In genomic region chr22:40668611-40669390, GRCh38 we compare ENCODE assay signal across 9 cellular contexts. TPM values are rescaled to one million over a fixed set of nuclear protein-coding genes. Genes with fewer than 3 reads are reported as not detected.
A peak's percentile ranks its signal among the peaks of the same experiment; 100 is the strongest.
DNase-seq lines count a peak whose midpoint lies in the region; ATAC-seq and TF ChIP-seq lines count a peak whose summit lies in the region.
"Had no signal": no experiment of that assay in that cellular context is flagged by ENCODE, and none has a peak within 500 bp of the region (broad histone marks: within the 10 kb centered on the region; RNA-seq: fewer than 3 reads in every experiment).

No MANE protein-coding gene starts in this region.

- 81% methylated on average over 11 of the region's 11 CpGs for WGBS in esophagus muscularis mucosa

- TF ChIP-seq CTCF in activated CD8-positive, alpha-beta T cell treated with anti-CD3 and anti-CD28 coated beads for 36 hours (IDR thresholded peaks at IDR 0.05): no peak
- TF ChIP-seq CTCF in esophagus muscularis mucosa (IDR thresholded peaks at IDR 0.05): no peak

- no peak overlapping the region for H3K4me3 Mint-ChIP-seq in activated CD8-positive, alpha-beta T cell treated with anti-CD3 and anti-CD28 coated beads for 36 hours
- peak overlapping the region; percentile 50 to 73 for H3K4me3 Mint-ChIP-seq in stimulated activated naive CD8-positive, alpha-beta T cell treated with anti-CD3 and anti-CD28 coated beads, Interleukin-15, amount 100 ng/mL, for 72 hours

- TF ChIP-seq EP300 in esophagus muscularis mucosa (IDR thresholded peaks at IDR 0.05): no peak

- TF ChIP-seq POLR2A in esophagus muscularis mucosa (IDR thresholded peaks at IDR 0.05; ENCODE audit: low read depth): no peak

- H3K36me3 Mint-ChIP-seq in activated naive CD4-positive, alpha-beta T cell treated with anti-CD3 and anti-CD28 coated beads, Interleukin-2, amount 50 U/mL, for 72 hours: peaks cover 5 to 10% of the 10 kb centered on the region in 2 donors
- no peaks in the 10 kb centered on the region for H3K36me3 Mint-ChIP-seq in activated CD8-positive, alpha-beta T cell treated with anti-CD3 and anti-CD28 coated beads for 36 hours (ENCODE audit: low read depth)

- no peak overlapping the region for H3K4me3 ChIP-seq in esophagus muscularis mucosa

- ATAC-seq in activated naive CD4-positive, alpha-beta T cell treated with anti-CD3 and anti-CD28 coated beads, Interleukin-2, amount 50 U/mL, for 72 hours: peak; percentile 89 to 91
- ATAC-seq in activated CD8-positive, alpha-beta T cell treated with anti-CD3 and anti-CD28 coated beads for 36 hours: peak; percentile 87
- ATAC-seq in stimulated activated naive CD8-positive, alpha-beta T cell treated with anti-CD3 and anti-CD28 coated beads, Interleukin-15, amount 100 ng/mL, for 72 hours: peak; percentile 89

- H3K27ac ChIP-seq in esophagus muscularis mucosa (replicated peaks in 1 of 4): peak overlapping the region in 1 of 4 donors; percentile 36

- H3K27ac Mint-ChIP-seq in activated naive CD4-positive, alpha-beta T cell treated with anti-CD3 and anti-CD28 coated beads, Interleukin-2, amount 50 U/mL, for 72 hours: peak overlapping the region; percentile 92 to 96
- H3K27ac Mint-ChIP-seq in activated CD8-positive, alpha-beta T cell treated with anti-CD3 and anti-CD28 coated beads for 36 hours: peak overlapping the region; percentile 66
- peak overlapping the region; percentile 22 to 96 for H3K27ac Mint-ChIP-seq in stimulated activated naive CD8-positive, alpha-beta T cell treated with anti-CD3 and anti-CD28 coated beads, Interleukin-15, amount 100 ng/mL, for 72 hours

- intact Hi-C loops in activated CD8-positive, alpha-beta T cell treated with anti-CD3 and anti-CD28 coated beads for 36 hours (cut with micrococcal nuclease): no loop called here
- intact Hi-C loops in esophagus muscularis mucosa (cut with DNase I): no loop called here

- no peaks in the 10 kb centered on the region for H3K9me3 ChIP-seq in esophagus muscularis mucosa

- no peaks in the 10 kb centered on the region for H3K27me3 ChIP-seq in esophagus muscularis mucosa

- no peak for DNase-seq in activated naive CD4-positive, alpha-beta T cell treated with anti-CD3 and anti-CD28 coated beads, Interleukin-2, amount 50 U/mL, for 72 hours (ENCODE audit: low spot score in 2 of 2)
- DNase-seq in activated naive CD4-positive, alpha-beta T cell treated with anti-CD3 and anti-CD28 coated beads, Interleukin-2, amount 50 U/mL, for 16 hours: no peak
- DNase-seq in activated CD8-positive, alpha-beta T cell treated with anti-CD3 and anti-CD28 coated beads for 36 hours: peak; percentile 33
- DNase-seq in foreskin melanocyte (peak; percentile 100), NOMO-1 treated with dmso at 0.1 percent for 144 hours (lab: John Stamatoyannopoulos, UW; ENCODE audit: unreplicated experiment) (no peak), esophagus muscularis mucosa (ENCODE audit: extremely low spot score) (no peak), NCI-H187 (lab: John Stamatoyannopoulos, UW) (no peak)
- no peak for DNase-seq in stimulated activated naive CD8-positive, alpha-beta T cell treated with anti-CD3 and anti-CD28 coated beads, Interleukin-15, amount 100 ng/mL, for 72 hours
- DNase-seq: NCI-H1105 treated with DMSO at 0.1 percent for 48 hours had no signal

- H3K9me3 Mint-ChIP-seq in activated naive CD4-positive, alpha-beta T cell treated with anti-CD3 and anti-CD28 coated beads, Interleukin-2, amount 50 U/mL, for 72 hours: peaks cover 0 to 4% of the 10 kb centered on the region in 2 donors
- no peaks in the 10 kb centered on the region for H3K9me3 Mint-ChIP-seq in activated CD8-positive, alpha-beta T cell treated with anti-CD3 and anti-CD28 coated beads for 36 hours
- peaks cover 6 to 9% of the 10 kb centered on the region in 2 donors for H3K9me3 Mint-ChIP-seq in stimulated activated naive CD8-positive, alpha-beta T cell treated with anti-CD3 and anti-CD28 coated beads, Interleukin-15, amount 100 ng/mL, for 72 hours

- POLR2A ChIA-PET in activated CD8-positive, alpha-beta T cell treated with anti-CD3 and anti-CD28 coated beads for 36 hours (lab: Charles Lee): interaction anchor here (0.6 kb wide), 1 partner anchor 98 kb away, joined by 3 read pairs; no protein-coding TSS in a partner anchor

- peaks cover 25 to 34% (median 30%) of the 10 kb centered on the region in 4 donors for H3K4me1 ChIP-seq in esophagus muscularis mucosa

- peaks cover 19% of the 10 kb centered on the region for H3K4me1 Mint-ChIP-seq in activated CD8-positive, alpha-beta T cell treated with anti-CD3 and anti-CD28 coated beads for 36 hours (ENCODE audit: low read depth)
- H3K4me1 Mint-ChIP-seq in stimulated activated naive CD8-positive, alpha-beta T cell treated with anti-CD3 and anti-CD28 coated beads, Interleukin-15, amount 100 ng/mL, for 72 hours: peaks cover 24% of the 10 kb centered on the region

- no peaks in the 10 kb centered on the region for H3K36me3 ChIP-seq in esophagus muscularis mucosa

- no peaks in the 10 kb centered on the region for H3K27me3 Mint-ChIP-seq in activated CD8-positive, alpha-beta T cell treated with anti-CD3 and anti-CD28 coated beads for 36 hours
- H3K27me3 Mint-ChIP-seq in stimulated activated naive CD8-positive, alpha-beta T cell treated with anti-CD3 and anti-CD28 coated beads, Interleukin-15, amount 100 ng/mL, for 72 hours: no peaks in the 10 kb centered on the region

- CTCF ChIA-PET in activated CD8-positive, alpha-beta T cell treated with anti-CD3 and anti-CD28 coated beads for 36 hours (lab: Charles Lee): interaction anchor here (1.7 kb wide), 1 partner anchor 14 kb away, joined by 7 read pairs; no protein-coding TSS in a partner anchor

RNA-seq across cellular contexts. Expression of gene MCHR1, which starts 10.5 kb away (rescaled TPM):
- not detected for total RNA-seq in activated naive CD4-positive, alpha-beta T cell treated with anti-CD3 and anti-CD28 coated beads, Interleukin-2, amount 50 U/mL, for 72 hours
- not detected for total RNA-seq in activated CD8-positive, alpha-beta T cell treated with anti-CD3 and anti-CD28 coated beads for 36 hours
- total RNA-seq in esophagus muscularis mucosa: 1 to 10 TPM in 1 of 4 donors, under 1 TPM in 1, not detected in 2; 0.33 to 2.1 TPM

RNA-seq across cellular contexts. Expression of gene MRTFA, which starts 32.3 kb away (rescaled TPM):
- 10 to 100 TPM; 38.5 to 58.8 TPM for total RNA-seq in activated naive CD4-positive, alpha-beta T cell treated with anti-CD3 and anti-CD28 coated beads, Interleukin-2, amount 50 U/mL, for 72 hours
- 10 to 100 TPM; 37.4 to 40.0 TPM for total RNA-seq in activated CD8-positive, alpha-beta T cell treated with anti-CD3 and anti-CD28 coated beads for 36 hours
- total RNA-seq in esophagus muscularis mucosa: 10 to 100 TPM; 55.6 to 88.7 (median 73.6) TPM

Comparison
In these comparisons a context has a peak if more than half of its experiments do, and no peak if none do; other contexts are left out.
1. DNase-seq: peak in activated CD8-positive, alpha-beta T cell treated with anti-CD3 and anti-CD28 coated beads for 36 hours (single experiment) and foreskin melanocyte (single experiment); none in activated naive CD4-positive, alpha-beta T cell treated with anti-CD3 and anti-CD28 coated beads, Interleukin-2, amount 50 U/mL, for 72 hours (0 of 2), activated naive CD4-positive, alpha-beta T cell treated with anti-CD3 and anti-CD28 coated beads, Interleukin-2, amount 50 U/mL, for 16 hours (single experiment), stimulated activated naive CD8-positive, alpha-beta T cell treated with anti-CD3 and anti-CD28 coated beads, Interleukin-15, amount 100 ng/mL, for 72 hours (0 of 2), NOMO-1 treated with dmso at 0.1 percent for 144 hours (single experiment), esophagus muscularis mucosa (single experiment) and NCI-H187 (0 of 2).
2. Peak in every context shown above with its lines, with median percentiles within 50 percentile points of each other: ATAC-seq and H3K27ac Mint-ChIP-seq.